Comparison of ENCODE assay signal across 14 cellular contexts in genomic region chr9:131010482-131011273, GRCh38. TPM values are rescaled to one million over a fixed set of nuclear protein-coding genes. Genes with fewer than 3 reads are reported as not detected.
"Had no signal": no experiment of that assay in that cellular context is flagged by ENCODE, and none has a peak within 500 bp of the region (broad histone marks: within the 10 kb centered on the region; RNA-seq: fewer than 3 reads in every experiment).

No MANE protein-coding gene starts in this region.

- H3K36me3 Mint-ChIP-seq: T-cell had no signal

- H3K27me3 ChIP-seq: thyroid gland had no signal

- H3K9me3 ChIP-seq: thyroid gland had no signal

- H3K27ac ChIP-seq: parathyroid adenoma, thyroid gland, VCaP had no signal

- H3K4me3 ChIP-seq: thyroid gland had no signal

- H3K27ac Mint-ChIP-seq: activated CD4-positive, alpha-beta memory T cell treated with anti-CD3 and anti-CD28 coated beads, Interleukin-2, amount 10 ng/mL, durations not matched to agents 7 days and 5 days; activated CD4-positive, alpha-beta T cell treated with anti-CD3 and anti-CD28 coated beads for 36 hours; stimulated activated naive CD8-positive, alpha-beta T cell treated with anti-CD3 and anti-CD28 coated beads, Interleukin-15, amount 100 ng/mL, for 72 hours; T-cell had no signal

- DNase-seq: activated CD4-positive, alpha-beta memory T cell treated with anti-CD3 and anti-CD28 coated beads, Interleukin-2, amount 10 ng/mL, durations not matched to agents 7 days and 5 days; activated CD4-positive, alpha-beta T cell treated with anti-CD3 and anti-CD28 coated beads for 36 hours; activated gamma-delta T cell treated with Interleukin-2 at 50 U/mL for 16 hours; activated T-cell treated with anti-CD3 and anti-CD28 coated beads, Interleukin-2, amount 50 U/mL, for 48 hours; left ventricle myocardium superior; mesenchymal stem cell; stimulated activated CD4-positive, alpha-beta T cell treated with anti-CD3 and anti-CD28 coated beads, Interleukin-4, amount 100 ng/mL, for 4 hours; stimulated activated naive CD8-positive, alpha-beta T cell treated with anti-CD3 and anti-CD28 coated beads, Interleukin-15, amount 100 ng/mL, for 72 hours; T-cell; T1000; thyroid gland had no signal

- H3K36me3 ChIP-seq: thyroid gland had no signal

- H3K9me3 Mint-ChIP-seq: activated CD4-positive, alpha-beta memory T cell treated with anti-CD3 and anti-CD28 coated beads, Interleukin-2, amount 10 ng/mL, durations not matched to agents 7 days and 5 days; neural crest cell; stimulated activated naive CD8-positive, alpha-beta T cell treated with anti-CD3 and anti-CD28 coated beads, Interleukin-15, amount 100 ng/mL, for 72 hours; T-cell had no signal

- H3K4me1 Mint-ChIP-seq: activated CD4-positive, alpha-beta memory T cell treated with anti-CD3 and anti-CD28 coated beads, Interleukin-2, amount 10 ng/mL, durations not matched to agents 7 days and 5 days; activated CD4-positive, alpha-beta T cell treated with anti-CD3 and anti-CD28 coated beads for 36 hours; stimulated activated naive CD8-positive, alpha-beta T cell treated with anti-CD3 and anti-CD28 coated beads, Interleukin-15, amount 100 ng/mL, for 72 hours had no signal

- H3K4me3 Mint-ChIP-seq: activated CD4-positive, alpha-beta memory T cell treated with anti-CD3 and anti-CD28 coated beads, Interleukin-2, amount 10 ng/mL, durations not matched to agents 7 days and 5 days; activated CD4-positive, alpha-beta T cell treated with anti-CD3 and anti-CD28 coated beads for 36 hours; neural crest cell; stimulated activated naive CD8-positive, alpha-beta T cell treated with anti-CD3 and anti-CD28 coated beads, Interleukin-15, amount 100 ng/mL, for 72 hours; T-cell had no signal

- H3K4me1 ChIP-seq: parathyroid adenoma had no signal

- ATAC-seq: activated CD4-positive, alpha-beta T cell treated with anti-CD3 and anti-CD28 coated beads for 36 hours; left ventricle myocardium superior; stimulated activated naive CD8-positive, alpha-beta T cell treated with anti-CD3 and anti-CD28 coated beads, Interleukin-15, amount 100 ng/mL, for 72 hours; T-cell had no signal

RNA-seq across cellular contexts. Expression of gene LAMC3, which starts 1.7 kb away (rescaled TPM):
- total RNA-seq: activated CD4-positive, alpha-beta memory T cell treated with anti-CD3 and anti-CD28 coated beads, Interleukin-2, amount 10 ng/mL, durations not matched to agents 7 days and 5 days had no signal
